14 cellular contexts compared by ENCODE assay signal in genomic region chr3:189586941-189587687, GRCh38. TPM values are rescaled to one million over a fixed set of nuclear protein-coding genes. Genes with fewer than 3 reads are reported as not detected.
DNase-seq lines count a peak whose midpoint lies in the region; ATAC-seq, FAIRE-seq and TF ChIP-seq lines count a peak whose summit lies in the region.
"Had no signal": no experiment of that assay in that cellular context is flagged by ENCODE, and none has a peak within 500 bp of the region (broad histone marks: within the 10 kb centered on the region; RNA-seq: fewer than 3 reads in every experiment).

No MANE protein-coding gene starts in this region.

- no peaks in the 10 kb centered on the region for H3K9me3 ChIP-seq in small intestine (ENCODE audit: control insufficient read depth, low read depth)

- 80 to 91% (median 81%) methylated on average over 7 of the region's 7 CpGs for WGBS in small intestine, 3 donors

- intact Hi-C loops in activated CD4-positive, alpha-beta T cell treated with anti-CD3 and anti-CD28 coated beads, Interleukin-2, amount 10 ng/mL, durations not matched to agents 24 days and 14 days (cut with micrococcal nuclease), result loop anchor here (2.0 to 5.0 kb wide), 3 partner anchors 22 to 315 kb away; partner anchors contain the start of gene TP63

- no peaks in the 10 kb centered on the region for H3K36me3 ChIP-seq in small intestine (ENCODE audit: control insufficient read depth in 2 of 2, insufficient read depth in 2 of 2, low read length in 2 of 2)

- H3K27ac ChIP-seq in small intestine (ENCODE audit: low read depth in 1 of 2, low read length in 1 of 2) (no peak overlapping the region), caudate nucleus (ENCODE audit: low read depth, low read length) (no peak overlapping the region)
- H3K27ac ChIP-seq: HL-60 had no signal

- no peak for TF ChIP-seq CTCF in osteocyte (IDR thresholded peaks at IDR 0.05)

- DNase-seq in activated CD4-positive, alpha-beta T cell treated with anti-CD3 and anti-CD28 coated beads, Interleukin-2, amount 10 ng/mL, durations not matched to agents 24 days and 14 days, result no peak
- no peak for DNase-seq in activated CD4-positive, alpha-beta T cell treated with anti-CD3 and anti-CD28 coated beads for 48 hours
- DNase-seq in osteocyte (ENCODE audit: extremely low spot score, unreplicated experiment) (no peak), small intestine (no peak), caudate nucleus (lab: John Stamatoyannopoulos, UW) (no peak), NCI-H2107 (lab: John Stamatoyannopoulos, UW) (no peak)
- DNase-seq: activated CD4-positive, alpha-beta T cell treated with anti-CD3 and anti-CD28 coated beads, Interleukin-2, amount 50 U/mL, for 1 hour; NCI-H187 treated with DMSO at 0.1 percent for 48 hours; Right ventricle myocardium superior; trophoblast cell had no signal

- ATAC-seq in GM21619 (IDR thresholded peaks at IDR 0.05; ENCODE audit: unreplicated experiment) (peak; percentile 82), HG03378 (IDR thresholded peaks at IDR 0.05; ENCODE audit: unreplicated experiment) (peak; percentile 80)

- no peaks in the 10 kb centered on the region for H3K4me1 ChIP-seq in small intestine (ENCODE audit: control insufficient read depth in 2 of 2, insufficient read depth in 1 of 2, low read depth in 1 of 2, low read length in 1 of 2)

- H3K27me3 Mint-ChIP-seq in activated CD4-positive, alpha-beta T cell treated with anti-CD3 and anti-CD28 coated beads, Interleukin-2, amount 10 ng/mL, durations not matched to agents 24 days and 14 days, result peaks cover 1% of the 10 kb centered on the region
- no peaks in the 10 kb centered on the region for H3K27me3 Mint-ChIP-seq in osteocyte (ENCODE audit: unreplicated experiment)

- H3K4me1 Mint-ChIP-seq in activated CD4-positive, alpha-beta T cell treated with anti-CD3 and anti-CD28 coated beads, Interleukin-2, amount 10 ng/mL, durations not matched to agents 24 days and 14 days, result peaks cover 10% of the 10 kb centered on the region
- H3K4me1 Mint-ChIP-seq in osteocyte (ENCODE audit: unreplicated experiment), result peaks cover 27% of the 10 kb centered on the region

- no peaks in the 10 kb centered on the region for H3K36me3 Mint-ChIP-seq in activated CD4-positive, alpha-beta T cell treated with anti-CD3 and anti-CD28 coated beads, Interleukin-2, amount 10 ng/mL, durations not matched to agents 24 days and 14 days (ENCODE audit: low read depth)
- H3K36me3 Mint-ChIP-seq in osteocyte (ENCODE audit: unreplicated experiment), result peaks cover 2% of the 10 kb centered on the region

- no peaks in the 10 kb centered on the region for H3K27me3 ChIP-seq in small intestine (ENCODE audit: control insufficient read depth in 2 of 2, insufficient read depth in 2 of 2, low read length in 2 of 2)

- H3K9me3 Mint-ChIP-seq in activated CD4-positive, alpha-beta T cell treated with anti-CD3 and anti-CD28 coated beads, Interleukin-2, amount 10 ng/mL, durations not matched to agents 24 days and 14 days, result peaks cover 14% of the 10 kb centered on the region
- H3K9me3 Mint-ChIP-seq in osteocyte (ENCODE audit: unreplicated experiment), result peaks cover 12% of the 10 kb centered on the region

- H3K4me3 ChIP-seq in small intestine (ENCODE audit: low read depth in 1 of 2, low read length in 2 of 2), result no peak overlapping the region

- FAIRE-seq in small intestine (lab: Jason Lieb, UNC), result no peak
- FAIRE-seq: A204.1 had no signal

- peak overlapping the region; percentile 23 for H3K27ac Mint-ChIP-seq in activated CD4-positive, alpha-beta T cell treated with anti-CD3 and anti-CD28 coated beads, Interleukin-2, amount 10 ng/mL, durations not matched to agents 24 days and 14 days
- peak overlapping the region; percentile 63 for H3K27ac Mint-ChIP-seq in osteocyte (ENCODE audit: unreplicated experiment)

- no peak overlapping the region for H3K4me3 Mint-ChIP-seq in activated CD4-positive, alpha-beta T cell treated with anti-CD3 and anti-CD28 coated beads, Interleukin-2, amount 10 ng/mL, durations not matched to agents 24 days and 14 days
- H3K4me3 Mint-ChIP-seq in osteocyte (ENCODE audit: unreplicated experiment), result no peak overlapping the region

RNA-seq across cellular contexts. Expression of gene TP63, which starts 44.1 kb away (rescaled TPM):
- 0.98 and 1.1 TPM in 2 replicates for total RNA-seq in activated CD4-positive, alpha-beta T cell treated with anti-CD3 and anti-CD28 coated beads, Interleukin-2, amount 10 ng/mL, durations not matched to agents 24 days and 14 days
- 0.16 and 0.29 TPM in 2 replicates for total RNA-seq in osteocyte
- under 1 TPM in 2 of 3 donors, not detected in 1; under 0.01 to 0.03 TPM for polyA plus RNA-seq in small intestine
